Comparison of ENCODE assay signal across 25 cellular contexts in the genomic region with DNA sequence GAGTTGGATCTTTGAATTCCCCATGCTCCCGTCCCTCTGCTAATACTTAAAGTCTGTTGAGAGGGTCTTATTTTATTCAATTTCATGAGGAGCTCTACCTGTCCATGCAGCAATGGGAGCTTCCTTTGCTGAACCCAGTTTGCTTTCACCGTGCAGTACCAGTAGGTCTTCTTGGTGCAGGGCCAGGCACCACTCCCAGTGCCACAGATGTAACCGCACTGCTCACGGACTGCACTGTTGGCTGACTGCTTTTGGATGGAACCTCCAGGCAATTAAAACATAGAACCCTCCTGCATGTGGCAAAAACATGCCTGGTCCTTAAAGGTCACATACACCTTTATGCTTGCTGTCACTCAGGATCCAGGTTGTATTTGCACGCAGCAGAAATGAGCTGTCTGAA. TPM values are rescaled to one million over a fixed set of nuclear protein-coding genes. Genes with fewer than 3 reads are reported as not detected.
"Had no signal": no experiment of that assay in that cellular context is flagged by ENCODE, and none has a peak within 500 bp of the region (broad histone marks: within the 10 kb centered on the region; RNA-seq: fewer than 3 reads in every experiment).

No MANE protein-coding gene starts in this region.

- H3K9me3 ChIP-seq: mucosa of descending colon, psoas muscle, transverse colon, upper lobe of right lung, uterus had no signal

- H3K36me3 ChIP-seq: neural progenitor cell, transverse colon, upper lobe of right lung, uterus had no signal

- H3K27ac ChIP-seq: coronary artery, neural progenitor cell, psoas muscle, skin epidermis, transverse colon, upper lobe of right lung, uterus had no signal

- H3K9ac ChIP-seq: neural progenitor cell had no signal

- FAIRE-seq: frontal cortex, keratinocyte had no signal

- H3K4me3 ChIP-seq: coronary artery, lung, mucosa of descending colon, neural progenitor cell, psoas muscle, skin epidermis, transverse colon, upper lobe of right lung, uterus had no signal

- DNase-seq: effector CD4-positive, alpha-beta T cell; head of caudate nucleus; mesenchymal stem cell; mucosa of descending colon; naive B cell; posterior cingulate gyrus; psoas muscle; right cardiac atrium; stimulated activated CD4-positive, alpha-beta T cell treated with anti-CD3 and anti-CD28 coated beads, Interleukin-15, amount 100 ng/mL, for 24 hours; stimulated activated CD4-positive, alpha-beta T cell treated with anti-CD3 and anti-CD28 coated beads, Interleukin-2, amount 100 ng/mL, for 48 hours; stimulated activated naive B cell treated with anti-CD40 and anti-IgM and Interleukin-4, amounts not matched to agents 10 μg/mL and 1 μg/mL and 100 μg/mL, for 72 hours; transverse colon; uterus had no signal

- H3K4me1 ChIP-seq: neural progenitor cell, psoas muscle, upper lobe of right lung, uterus had no signal

- H3K27me3 ChIP-seq: neural progenitor cell, transverse colon, upper lobe of right lung, uterus had no signal

- ATAC-seq: left lobe of liver; mucosa of descending colon; psoas muscle; right cardiac atrium; stimulated activated naive B cell treated with anti-CD40 and anti-IgM and Interleukin-4, amounts not matched to agents 10 μg/mL and 1 μg/mL and 100 μg/mL, for 72 hours; upper lobe of right lung had no signal

RNA-seq across cellular contexts. Expression of gene CABP1, which starts 9.3 kb away (rescaled TPM):
- total RNA-seq: dermis microvascular lymphatic vessel endothelial cell, fibroblast of villous mesenchyme, osteocyte, renal cortical epithelial cell had no signal
